16 cellular contexts compared by ENCODE assay signal in genomic region chr3:28674212-28674611, GRCh38.
DNase-seq lines count a peak whose midpoint lies in the region; ATAC-seq and TF ChIP-seq lines count a peak whose summit lies in the region.
"Had no signal": no experiment of that assay in that cellular context is flagged by ENCODE, and none has a peak within 500 bp of the region (broad histone marks: within the 10 kb centered on the region; RNA-seq: fewer than 3 reads in every experiment).

No MANE protein-coding gene starts in this region.

- TF ChIP-seq CTCF in right atrium auricular region (IDR thresholded peaks at IDR 0.05) (no peak), gastrocnemius medialis (IDR thresholded peaks at IDR 0.05 in 4 of 5, conservative IDR thresholded peaks at IDR 0.05 in 1 of 5) (no peak)

- TF ChIP-seq POLR2A in gastrocnemius medialis (IDR thresholded peaks at IDR 0.05), result no peak

- H3K27ac ChIP-seq in right atrium auricular region, result peak overlapping the region in 1 of 2 donors; percentile 57
- no peak overlapping the region for H3K27ac ChIP-seq in right cardiac atrium (ENCODE audit: low read length)
- peak overlapping the region in 2 of 4 donors; percentile 19 to 86 for H3K27ac ChIP-seq in gastrocnemius medialis
- H3K27ac ChIP-seq: HL-60 had no signal

- H3K4me3 ChIP-seq in right atrium auricular region (no peak overlapping the region), right cardiac atrium (ENCODE audit: low read length) (no peak overlapping the region), gastrocnemius medialis (no peak overlapping the region)
- H3K4me3 ChIP-seq: GM12878, HAP-1 had no signal

- H3K36me3 ChIP-seq in right atrium auricular region, result no peaks in the 10 kb centered on the region
- no peaks in the 10 kb centered on the region for H3K36me3 ChIP-seq in gastrocnemius medialis
- H3K36me3 ChIP-seq: HAP-1 had no signal

- DNase-seq in Right ventricle myocardium superior (no peak), right atrium auricular region (ENCODE audit: low spot score) (no peak), right cardiac atrium (no peak), gastrocnemius medialis (peak; percentile 26 to 32)
- DNase-seq in stimulated activated CD4-positive, alpha-beta T cell treated with anti-CD3 and anti-CD28 coated beads, Interleukin-2, amount 100 ng/mL, for 24 hours, result no peak
- DNase-seq: C1 segment of cervical spinal cord; Calu3; CD4-positive, alpha-beta T cell; DMS 273 treated with DMSO at 0.1 percent for 48 hours; DMS79; GOT3 had no signal

- in situ Hi-C loops in gastrocnemius medialis (cut with MboI; ENCODE audit: low sequenced_read_pairs in 4 of 4), result no loop called here

- 79% methylated on average over 4 of the region's 4 CpGs for WGBS in right cardiac atrium

- intact Hi-C loops in Right ventricle myocardium superior (cut with DNase I), result loop anchor here (10.0 kb wide), 1 partner anchor 51 kb away; no protein-coding TSS in a partner anchor
- intact Hi-C loops in right cardiac atrium (cut with DNase I), result loop anchor here in 1 of 4 donors (10.0 kb wide), 1 partner anchor 51 kb away; no protein-coding TSS in a partner anchor
- intact Hi-C loops in gastrocnemius medialis (cut with DNase I; ENCODE audit: low total_unique reads), result loop anchor here (5.0 kb wide), 1 partner anchor 68 kb away; no protein-coding TSS in a partner anchor

- ATAC-seq in Right ventricle myocardium superior (ENCODE audit: poor library complexity) (peak; percentile 88), right cardiac atrium (peak; percentile 59 to 68), gastrocnemius medialis (peak; percentile 87), GM21367 (IDR thresholded peaks at IDR 0.05; ENCODE audit: unreplicated experiment) (no peak), GM21381 (IDR thresholded peaks at IDR 0.05; ENCODE audit: unreplicated experiment) (no peak)
- ATAC-seq: GM12878 had no signal

- H3K9me3 ChIP-seq in right atrium auricular region, result no peaks in the 10 kb centered on the region
- no peaks in the 10 kb centered on the region for H3K9me3 ChIP-seq in right cardiac atrium (ENCODE audit: control insufficient read depth, low read length)
- H3K9me3 ChIP-seq in gastrocnemius medialis, result no peaks in the 10 kb centered on the region
- H3K9me3 ChIP-seq: HAP-1 had no signal

- H3K4me1 ChIP-seq in right atrium auricular region (no peaks in the 10 kb centered on the region), right cardiac atrium (ENCODE audit: control insufficient read depth, insufficient read depth, low read length) (no peaks in the 10 kb centered on the region), gastrocnemius medialis (peaks cover 17 to 44% of the 10 kb centered on the region in 2 donors)
- H3K4me1 ChIP-seq: HAP-1 had no signal

- H3K27me3 ChIP-seq in right atrium auricular region, result no peaks in the 10 kb centered on the region
- no peaks in the 10 kb centered on the region for H3K27me3 ChIP-seq in right cardiac atrium (ENCODE audit: control insufficient read depth, insufficient read depth)
- no peaks in the 10 kb centered on the region for H3K27me3 ChIP-seq in gastrocnemius medialis

Comparison
In these comparisons a context has a peak if more than half of its experiments do, and no peak if none do; other contexts are left out.
1. ATAC-seq: peak in Right ventricle myocardium superior (single experiment), right cardiac atrium (2 of 2) and gastrocnemius medialis (2 of 2); none in GM21367 (single experiment) and GM21381 (single experiment).
2. DNase-seq: peak in gastrocnemius medialis (2 of 2); none in Right ventricle myocardium superior (single experiment), right atrium auricular region (single experiment), right cardiac atrium (0 of 3) and stimulated activated CD4-positive, alpha-beta T cell treated with anti-CD3 and anti-CD28 coated beads, Interleukin-2, amount 100 ng/mL, for 24 hours (0 of 2).